ENCODE assay signal across 16 cellular contexts in the genomic region with DNA sequence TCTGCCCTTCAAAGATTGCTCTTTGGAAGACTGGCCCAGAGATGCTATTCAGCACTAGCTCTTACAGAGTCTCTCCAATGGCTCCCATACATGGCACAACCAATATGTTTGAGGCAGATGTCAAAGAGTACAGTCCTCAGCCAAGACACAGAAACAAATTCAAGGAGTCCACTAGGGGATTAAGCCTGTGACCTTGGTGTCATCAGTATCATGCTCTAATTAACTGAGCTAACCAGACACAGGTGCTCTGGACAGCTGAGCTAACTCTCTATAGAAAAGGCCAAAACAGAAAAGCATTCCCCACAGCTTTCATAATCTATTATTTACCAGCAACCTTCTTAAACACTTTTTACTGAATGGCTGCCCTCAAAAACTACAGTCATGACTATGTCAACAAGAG.
DNase-seq lines count a peak whose midpoint lies in the region; ATAC-seq and TF ChIP-seq lines count a peak whose summit lies in the region.
"Had no signal": no experiment of that assay in that cellular context is flagged by ENCODE, and none has a peak within 500 bp of the region (broad histone marks: within the 10 kb centered on the region; RNA-seq: fewer than 3 reads in every experiment).

No MANE protein-coding gene starts in this region.

- TF ChIP-seq CTCF in WERI-Rb-1 (IDR thresholded peaks at IDR 0.05; ENCODE audit: low read depth, low read length) (no peak), GM10248 (IDR thresholded peaks at IDR 0.05; ENCODE audit: control extremely low read depth, extremely low read depth, low read depth, missing control alignments) (no peak)

- POLR2A ChIA-PET in GM10248 (lab: Yijun Ruan, JAX), result no interaction called here

- no peak for ATAC-seq in GM18861 (IDR thresholded peaks at IDR 0.05; ENCODE audit: unreplicated experiment)

- peaks cover 3% of the 10 kb centered on the region for H3K9me3 ChIP-seq in WERI-Rb-1 (ENCODE audit: severe bottlenecking)

- CTCF ChIA-PET in GM10248 (lab: Yijun Ruan, JAX), result interaction anchor here (0.8 to 1.3 kb wide), 2 partner anchors 31 to 38 kb away, joined by 3 read pairs; no protein-coding TSS in a partner anchor

- no peaks in the 10 kb centered on the region for H3K36me3 ChIP-seq in WERI-Rb-1

- peak overlapping the region; percentile 82 for H3K27ac ChIP-seq in WERI-Rb-1
- H3K27ac ChIP-seq: HL-60 had no signal

- peak; percentile 52 for DNase-seq in NCI-H82 (lab: John Stamatoyannopoulos, UW)
- DNase-seq in NCI-H82 treated with DMSO at 0.1 percent for 48 hours (lab: John Stamatoyannopoulos, UW; ENCODE audit: unreplicated experiment), result no peak
- peak; percentile 21 for DNase-seq in NCI-H69 (lab: John Stamatoyannopoulos, UW)
- no peak for DNase-seq in WERI-Rb-1
- peak; percentile 23 for DNase-seq in retina
- no peak for DNase-seq in GM10248 (ENCODE audit: extremely low spot score)
- DNase-seq in NCI-H226, result no peak
- DNase-seq: C1 segment of cervical spinal cord; Calu3; CD4-positive, alpha-beta T cell; DND-41; GDM1; HCEC 1CT; HFFc6 had no signal

- H3K4me3 ChIP-seq in WERI-Rb-1 (ENCODE audit: low read depth, low read length), result no peak overlapping the region

- H3K27me3 ChIP-seq in WERI-Rb-1 (ENCODE audit: insufficient read depth, low read depth, severe bottlenecking), result no peaks in the 10 kb centered on the region

Comparison
In these comparisons a context has a peak if more than half of its experiments do, and no peak if none do; other contexts are left out.
1. DNase-seq: peak in NCI-H82 (single experiment), NCI-H69 (single experiment) and retina (single experiment); none in NCI-H82 treated with DMSO at 0.1 percent for 48 hours (single experiment), WERI-Rb-1 (single experiment), GM10248 (single experiment) and NCI-H226 (single experiment).